12 cellular contexts compared by ENCODE assay signal in the genomic region with DNA sequence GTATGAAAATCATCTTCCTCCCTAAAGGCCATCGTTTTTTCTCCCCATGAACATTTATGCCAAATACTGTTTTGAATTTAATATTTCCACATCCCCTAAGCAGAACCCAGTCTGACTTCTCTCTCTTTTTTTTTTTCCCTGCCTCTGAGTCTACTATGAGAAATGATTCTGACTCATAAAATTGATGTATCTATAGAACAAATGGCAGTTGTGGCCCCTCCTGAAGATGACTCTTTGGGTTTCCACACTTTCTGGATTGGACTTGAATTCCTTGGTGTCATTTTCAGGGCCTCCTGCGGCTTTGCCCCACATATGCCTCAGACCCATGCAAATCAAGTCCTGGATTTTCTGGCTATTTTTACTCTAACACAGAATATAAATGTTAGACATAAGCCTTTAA.
"Had no signal": no experiment of that assay in that cellular context is flagged by ENCODE, and none has a peak within 500 bp of the region (broad histone marks: within the 10 kb centered on the region; RNA-seq: fewer than 3 reads in every experiment).

No MANE protein-coding gene starts in this region.

- H3K27ac Mint-ChIP-seq: activated CD8-positive, alpha-beta memory T cell treated with anti-CD3 and anti-CD28 coated beads, Interleukin-2, amount 10 ng/mL, durations not matched to agents 7 days and 5 days; activated T-cell treated with anti-CD3 and anti-CD28 coated beads, Interleukin-2, amount 50 U/mL, for 24 hours; T-helper 2 cell treated with Interferon-gamma antibody and Interleukin-4, amounts not matched to agents 5 μg/mL and 100 μg/mL, for 36 hours had no signal

- H3K27me3 Mint-ChIP-seq: activated T-cell treated with anti-CD3 and anti-CD28 coated beads, Interleukin-2, amount 50 U/mL, for 24 hours had no signal

- H3K9me3 Mint-ChIP-seq: activated T-cell treated with anti-CD3 and anti-CD28 coated beads, Interleukin-2, amount 50 U/mL, for 24 hours; naive thymus-derived CD8-positive, alpha-beta T cell; T-helper 2 cell treated with Interferon-gamma antibody and Interleukin-4, amounts not matched to agents 5 μg/mL and 100 μg/mL, for 36 hours had no signal

- DNase-seq: activated CD4-positive, alpha-beta T cell treated with anti-CD3 and anti-CD28 coated beads, Interleukin-2, amount 50 U/mL, for 4 hours; activated CD8-positive, alpha-beta memory T cell treated with anti-CD3 and anti-CD28 coated beads, Interleukin-2, amount 10 ng/mL, durations not matched to agents 7 days and 5 days; activated gamma-delta T cell; activated T-cell treated with anti-CD3 and anti-CD28 coated beads, Interleukin-2, amount 50 U/mL, for 24 hours; aorta; posterior cingulate gyrus; right cardiac atrium had no signal

- H3K4me1 Mint-ChIP-seq: naive thymus-derived CD8-positive, alpha-beta T cell had no signal

- H3K4me3 ChIP-seq: breast epithelium, mucosa of descending colon, smooth muscle cell had no signal

- H3K36me3 Mint-ChIP-seq: activated CD8-positive, alpha-beta memory T cell treated with anti-CD3 and anti-CD28 coated beads, Interleukin-2, amount 10 ng/mL, durations not matched to agents 7 days and 5 days; naive thymus-derived CD8-positive, alpha-beta T cell had no signal

- H3K4me3 Mint-ChIP-seq: activated CD8-positive, alpha-beta memory T cell treated with anti-CD3 and anti-CD28 coated beads, Interleukin-2, amount 10 ng/mL, durations not matched to agents 7 days and 5 days; activated T-cell treated with anti-CD3 and anti-CD28 coated beads, Interleukin-2, amount 50 U/mL, for 24 hours; naive thymus-derived CD8-positive, alpha-beta T cell; T-helper 2 cell treated with Interferon-gamma antibody and Interleukin-4, amounts not matched to agents 5 μg/mL and 100 μg/mL, for 36 hours had no signal
